ENCODE assay signal across 34 cellular contexts in the genomic region with DNA sequence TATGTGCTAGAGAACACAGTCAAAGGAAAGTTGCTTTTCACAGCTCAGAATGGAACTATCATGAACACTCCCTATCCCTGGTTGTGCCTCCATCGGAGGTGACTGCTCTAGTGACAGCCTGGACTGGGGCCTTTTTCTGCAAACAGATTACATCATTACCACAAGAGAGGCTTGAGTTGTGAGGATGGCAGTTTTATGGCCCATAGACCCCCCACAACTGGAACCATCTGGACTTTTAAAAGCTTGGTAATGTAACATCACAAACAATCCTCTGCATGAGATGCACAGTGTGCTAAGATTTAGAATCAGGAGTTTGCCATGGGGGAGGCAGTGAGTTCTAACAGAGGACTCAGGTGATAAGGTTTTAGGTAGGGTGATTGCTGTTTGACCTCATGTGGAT. TPM values are rescaled to one million over a fixed set of nuclear protein-coding genes. Genes with fewer than 3 reads are reported as not detected.
"Had no signal": no experiment of that assay in that cellular context is flagged by ENCODE, and none has a peak within 500 bp of the region (broad histone marks: within the 10 kb centered on the region; RNA-seq: fewer than 3 reads in every experiment).

No MANE protein-coding gene starts in this region.

- DNase-seq: activated B cell treated with CpG ODN at 0.5 μM for 24 hours; activated CD4-positive, alpha-beta memory T cell treated with anti-CD3 and anti-CD28 coated beads for 36 hours; activated CD4-positive, alpha-beta T cell treated with anti-CD3 and anti-CD28 coated beads for 4 hours; activated CD4-positive, alpha-beta T cell treated with anti-CD3 and anti-CD28 coated beads, Interleukin-2, amount 10 ng/mL, durations not matched to agents 24 days and 14 days; activated CD4-positive, alpha-beta T cell treated with anti-CD3 and anti-CD28 coated beads, Interleukin-2, amount 50 U/mL, for 1 hour; activated CD4-positive, alpha-beta T cell treated with anti-CD3 and anti-CD28 coated beads, Interleukin-2, amount 50 U/mL, for 4 hours; activated CD4-positive, CD25-positive, alpha-beta regulatory T cell treated with anti-CD3 and anti-CD28 coated beads, Interleukin-2, amount 50 U/mL, for 72 hours; activated CD8-positive, alpha-beta memory T cell treated with anti-CD3 and anti-CD28 coated beads, Interleukin-2, amount 50 U/mL, for 4 hours; activated CD8-positive, alpha-beta T cell treated with anti-CD3 and anti-CD28 coated beads for 36 hours; activated effector memory CD4-positive, alpha-beta T cell treated with anti-CD3 and anti-CD28 coated beads, Interleukin-2, amount 50 U/mL, for 16 hours; activated gamma-delta T cell treated with Interleukin-2 at 50 U/mL for 16 hours; activated naive CD4-positive, alpha-beta T cell; activated naive CD4-positive, alpha-beta T cell treated with anti-CD3 and anti-CD28 coated beads for 36 hours; activated naive CD4-positive, alpha-beta T cell treated with anti-CD3 and anti-CD28 coated beads, Interleukin-2, amount 50 U/mL, for 16 hours; activated naive CD8-positive, alpha-beta T cell treated with anti-CD3 and anti-CD28 coated beads for 36 hours; activated T-cell treated with anti-CD3 and anti-CD28 coated beads for 4 hours; activated T-cell treated with anti-CD3 and anti-CD28 coated beads, Interleukin-2, amount 50 U/mL, for 1 hour; activated T-cell treated with anti-CD3 and anti-CD28 coated beads, Interleukin-2, amount 50 U/mL, for 4 hours; activated T-cell treated with anti-CD3 and anti-CD28 coated beads, Interleukin-2, amount 50 U/mL, for 72 hours; adrenal gland; amniotic stem cell; aorta; body of pancreas; brain microvascular endothelial cell; central memory CD4-positive, alpha-beta T cell; T-helper 1 cell; T-helper 2 cell; T-helper 9 cell had no signal

- H3K4me3 ChIP-seq: adrenal gland, body of pancreas, breast epithelium had no signal

- H3K27ac ChIP-seq: adrenal gland, body of pancreas, brain microvascular endothelial cell, breast epithelium, VCaP had no signal

- H3K4me1 ChIP-seq: adrenal gland, body of pancreas, breast epithelium had no signal

- H3K36me3 ChIP-seq: adrenal gland, brain microvascular endothelial cell, breast epithelium had no signal

- H3K27me3 ChIP-seq: adrenal gland, body of pancreas, brain microvascular endothelial cell had no signal

- H3K9me3 ChIP-seq: adrenal gland, body of pancreas had no signal

- ATAC-seq: activated CD8-positive, alpha-beta T cell treated with anti-CD3 and anti-CD28 coated beads for 36 hours; activated naive CD4-positive, alpha-beta T cell treated with anti-CD3 and anti-CD28 coated beads, Interleukin-2, amount 50 U/mL, for 72 hours; activated T-cell treated with anti-CD3 and anti-CD28 coated beads, Interleukin-2, amount 50 U/mL, for 4 hours; activated T-cell treated with anti-CD3 and anti-CD28 coated beads, Interleukin-2, amount 50 U/mL, for 72 hours; activated T-helper 17 cell treated with anti-CD3 and anti-CD28 coated beads, Interleukin-2, amount 50 U/mL, for 72 hours; body of pancreas had no signal

RNA-seq across cellular contexts. Expression of gene WSCD2, which starts 46.6 kb away (rescaled TPM):
- total RNA-seq: activated CD4-positive, alpha-beta memory T cell treated with anti-CD3 and anti-CD28 coated beads for 36 hours; activated CD4-positive, alpha-beta T cell treated with anti-CD3 and anti-CD28 coated beads, Interleukin-2, amount 10 ng/mL, durations not matched to agents 24 days and 14 days; activated CD8-positive, alpha-beta memory T cell treated with anti-CD3 and anti-CD28 coated beads for 36 hours; activated CD8-positive, alpha-beta T cell treated with anti-CD3 and anti-CD28 coated beads for 36 hours; activated naive CD4-positive, alpha-beta T cell treated with anti-CD3 and anti-CD28 coated beads for 36 hours; activated naive CD4-positive, alpha-beta T cell treated with anti-CD3 and anti-CD28 coated beads, Interleukin-2, amount 50 U/mL, for 72 hours; activated naive CD8-positive, alpha-beta T cell treated with anti-CD3 and anti-CD28 coated beads for 36 hours; activated T-cell treated with anti-CD3 and anti-CD28 coated beads, Interleukin-2, amount 50 U/mL, for 4 hours; activated T-cell treated with anti-CD3 and anti-CD28 coated beads, Interleukin-2, amount 50 U/mL, for 72 hours; activated T-helper 1 cell treated with anti-CD3 and anti-CD28 coated beads, Interleukin-12 subunit alpha, Interleukin-12 subunit beta, Interleukin-2, Interleukin-4 antibody, amounts not matched to agents 30 ng/mL and 10 ng/mL and 1 ng/mL, durations not matched to agents 14 hours and 24 hours and 36 hours; activated T-helper 17 cell treated with anti-CD3 and anti-CD28 coated beads, Interleukin-2, amount 50 U/mL, for 72 hours had no signal
